12 cellular contexts compared by ENCODE assay signal in the genomic region with DNA sequence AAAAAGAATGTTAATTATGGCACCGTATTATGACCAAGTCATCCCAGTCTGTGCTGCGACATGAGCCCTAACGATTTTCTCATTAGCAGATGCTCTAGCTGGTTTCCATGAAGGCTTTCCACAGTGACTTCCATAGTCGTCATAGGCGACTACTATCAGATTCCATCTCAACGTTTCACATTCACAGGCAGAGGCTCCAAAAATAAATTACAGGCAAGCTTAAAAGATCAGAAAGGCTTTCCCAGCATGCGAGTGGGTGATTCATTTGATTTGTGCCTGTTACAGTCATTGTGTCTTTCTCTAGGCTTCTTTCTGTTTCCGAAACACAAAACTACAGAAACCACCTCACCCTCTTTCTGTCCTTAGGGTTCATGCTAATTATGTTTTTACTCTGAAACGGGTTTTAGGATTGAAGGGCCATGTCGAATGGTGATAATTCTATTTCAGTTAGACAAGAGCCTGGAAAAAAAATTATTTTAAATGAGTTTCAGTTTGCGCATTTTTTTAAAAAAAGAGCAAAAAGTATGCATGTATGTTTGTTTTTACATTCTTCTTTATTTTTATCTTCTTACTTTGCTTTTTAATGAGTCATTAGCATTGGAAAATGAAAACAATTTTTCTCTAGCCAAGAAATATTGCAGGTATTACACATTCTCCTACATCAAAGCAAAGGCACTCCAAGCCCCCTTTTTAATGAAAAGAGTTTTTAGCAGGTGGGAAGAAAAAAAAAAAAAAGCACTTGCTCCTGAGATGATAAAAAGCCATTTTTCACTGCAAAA. TPM values are rescaled to one million over a fixed set of nuclear protein-coding genes. Genes with fewer than 3 reads are reported as not detected.
DNase-seq lines count a peak whose midpoint lies in the region; TF ChIP-seq lines count a peak whose summit lies in the region.
"Had no signal": no experiment of that assay in that cellular context is flagged by ENCODE, and none has a peak within 500 bp of the region (broad histone marks: within the 10 kb centered on the region; RNA-seq: fewer than 3 reads in every experiment).

No MANE protein-coding gene starts in this region.

- H3K36me3 Mint-ChIP-seq in HFFc6 (ENCODE audit: low read depth) (no peaks in the 10 kb centered on the region), brain (no peaks in the 10 kb centered on the region)

- H3K27ac Mint-ChIP-seq in HFFc6, result peak overlapping the region; percentile 92
- H3K27ac Mint-ChIP-seq in brain, result peak overlapping the region in 3 of 5 experiments; percentile 56 to 92 (median 75)

- no peaks in the 10 kb centered on the region for H3K4me1 ChIP-seq in thyroid gland

- H3K9me3 ChIP-seq in thyroid gland, result no peaks in the 10 kb centered on the region

- H3K4me3 ChIP-seq in thyroid gland (replicated peaks in 1 of 3), result no peak overlapping the region

- H3K27ac ChIP-seq in substantia nigra (ENCODE audit: low read depth, low read length, poor library complexity, severe bottlenecking) (no peak overlapping the region), thyroid gland (no peak overlapping the region)
- H3K27ac ChIP-seq: KMS-11 had no signal

- WGBS in thyroid gland, 2 donors, result 84 to 88% methylated on average over 11 of the region's 11 CpGs

- H3K9me3 Mint-ChIP-seq in HFFc6 (no peaks in the 10 kb centered on the region), brain (no peaks in the 10 kb centered on the region)
- H3K9me3 Mint-ChIP-seq: central memory CD8-positive, alpha-beta T cell had no signal

- H3K4me3 Mint-ChIP-seq in HFFc6 (peak overlapping the region; percentile 84), brain (peak overlapping the region in 4 of 5 experiments; percentile 2 to 20 (median 10))
- H3K4me3 Mint-ChIP-seq: central memory CD8-positive, alpha-beta T cell had no signal

- H3K36me3 ChIP-seq in thyroid gland, result no peaks in the 10 kb centered on the region

- intact Hi-C loops in thyroid gland (cut with DNase I), result no loop called here

- H3K27me3 Mint-ChIP-seq in HFFc6 (ENCODE audit: insufficient read depth) (no peaks in the 10 kb centered on the region; the same call in 1 of the 2 replicates), brain (no peaks in the 10 kb centered on the region)

- H3K4me1 Mint-ChIP-seq in HFFc6 (ENCODE audit: low read depth), result peaks cover 53% of the 10 kb centered on the region
- H3K4me1 Mint-ChIP-seq in brain, result peaks cover 24% of the 10 kb centered on the region
- H3K4me1 Mint-ChIP-seq: central memory CD8-positive, alpha-beta T cell had no signal

- peak; percentile 5 to 14 for DNase-seq in activated CD4-positive, alpha-beta T cell treated with anti-CD3 and anti-CD28 coated beads, Interleukin-2, amount 50 U/mL, for 48 hours
- DNase-seq in activated CD4-positive, alpha-beta T cell treated with anti-CD3 and anti-CD28 coated beads for 4 hours, result no peak
- peak; percentile 89 for DNase-seq in HFFc6
- DNase-seq in non-pigmented ciliary epithelial cell (ENCODE audit: low read depth), result peak; percentile 76
- no peak for DNase-seq in substantia nigra (lab: John Stamatoyannopoulos, UW)
- no peak for DNase-seq in thyroid gland
- DNase-seq in AML-193 (lab: John Stamatoyannopoulos, UW), result no peak
- DNase-seq: foreskin melanocyte, NCI-H510A had no signal

- no peaks in the 10 kb centered on the region for H3K27me3 ChIP-seq in thyroid gland

- TF ChIP-seq CTCF in HFFc6 (IDR thresholded peaks at IDR 0.05) (no peak), brain (conservative IDR thresholded peaks at IDR 0.05) (no peak), thyroid gland (IDR thresholded peaks at IDR 0.05) (no peak)

- TF ChIP-seq POLR2A in thyroid gland (IDR thresholded peaks at IDR 0.05), result no peak

RNA-seq across cellular contexts. Expression of gene PALLD, which starts 43.4 kb away (rescaled TPM):
- total RNA-seq in HFFc6 (2021; fragmentation: NEBNext Ultra II Directional; extraction: Animal tissue kit (Norgen Biotek cat#: 25700)), result 100 to 1,000 TPM in 4 of 6 experiments, 10 to 100 TPM in 2; 72.6 to 163 (median 149) TPM
- polyA plus RNA-seq in brain (ENCODE audit: insufficient read depth, low read depth, low replicate concordance), result 23.9 TPM
- total RNA-seq in thyroid gland, result 100 to 1,000 TPM; 152 to 311 (median 226) TPM

RNA-seq across cellular contexts. Expression of gene DDX60L, which starts 60.0 kb away (rescaled TPM):
- total RNA-seq in HFFc6 (2021; fragmentation: NEBNext Ultra II Directional; extraction: Animal tissue kit (Norgen Biotek cat#: 25700)), result 10 to 100 TPM; 19.4 to 27.2 (median 23.7) TPM
- 1.1 TPM for polyA plus RNA-seq in brain (ENCODE audit: insufficient read depth, low read depth, low replicate concordance)
- total RNA-seq in thyroid gland, result 10 to 100 TPM; 16.4 to 33.9 (median 27.2) TPM

Comparison
In these comparisons a context has a peak if more than half of its experiments do, and no peak if none do; other contexts are left out.
1. DNase-seq: peak in activated CD4-positive, alpha-beta T cell treated with anti-CD3 and anti-CD28 coated beads, Interleukin-2, amount 50 U/mL, for 48 hours (2 of 2), HFFc6 (single experiment) and non-pigmented ciliary epithelial cell (single experiment); none in activated CD4-positive, alpha-beta T cell treated with anti-CD3 and anti-CD28 coated beads for 4 hours (0 of 2), substantia nigra (0 of 49), thyroid gland (0 of 2) and AML-193 (0 of 2).